ENCODE assay signal across 9 cellular contexts in the genomic region with DNA sequence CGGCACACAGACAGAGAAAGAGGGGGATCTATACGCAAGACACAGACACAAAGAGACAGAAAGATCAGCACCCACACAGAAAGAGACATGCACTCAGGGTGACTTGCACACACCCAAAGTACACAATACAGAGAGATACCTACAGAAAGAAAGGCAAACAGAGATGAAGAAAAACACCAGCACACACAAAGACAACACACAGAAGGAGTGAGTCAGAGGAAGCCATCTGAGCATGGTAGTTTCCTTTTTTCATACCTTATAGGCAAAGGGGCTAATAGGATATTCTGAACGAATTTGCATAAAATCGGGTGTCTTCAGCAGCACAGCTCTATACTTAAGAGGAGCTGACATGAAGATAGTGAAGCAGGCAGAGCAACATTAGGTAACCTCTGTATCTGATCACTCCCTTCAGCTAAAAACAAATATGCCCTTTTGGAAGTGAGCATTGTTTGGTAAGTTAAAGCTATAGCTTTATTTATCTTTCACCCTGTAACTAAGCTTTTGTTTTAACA.
DNase-seq lines count a peak whose midpoint lies in the region; ATAC-seq and TF ChIP-seq lines count a peak whose summit lies in the region.
"Had no signal": no experiment of that assay in that cellular context is flagged by ENCODE, and none has a peak within 500 bp of the region (broad histone marks: within the 10 kb centered on the region; RNA-seq: fewer than 3 reads in every experiment).

No MANE protein-coding gene starts in this region.

- intact Hi-C loops in left ventricle myocardium superior (cut with micrococcal nuclease), result no loop called here

- DNase-seq in GM13977 (ENCODE audit: low spot score), result peak; percentile 53
- no peak for DNase-seq in T-helper 2 cell treated with Interferon-gamma antibody and Interleukin-4, amounts not matched to agents 5 μg/mL and 100 μg/mL, for 36 hours (ENCODE audit: low spot score)
- no peak for DNase-seq in mesothelial cell of epicardium (ENCODE audit: low spot score in 2 of 2, unreplicated experiment in 2 of 2)
- DNase-seq in SK-N-DZ (ENCODE audit: low spot score), result no peak
- DNase-seq in activated effector memory CD4-positive, alpha-beta T cell treated with anti-CD3 and anti-CD28 coated beads, Interleukin-2, amount 50 U/mL, for 16 hours, result no peak
- DNase-seq in left ventricle myocardium superior, result no peak
- DNase-seq: body of pancreas had no signal

- in situ Hi-C loops in GM13977 (cut with MboI; ENCODE audit: low pct_unique_long_range_greater_than_20kb, low sequenced_read_pairs, unreplicated experiment), result no loop called here

- H3K4me1 Mint-ChIP-seq in T-helper 2 cell treated with Interferon-gamma antibody and Interleukin-4, amounts not matched to agents 5 μg/mL and 100 μg/mL, for 36 hours (ENCODE audit: low read depth), result peaks cover 13% of the 10 kb centered on the region
- H3K4me1 Mint-ChIP-seq in mesothelial cell of epicardium, result peaks cover 4% of the 10 kb centered on the region

- H3K27ac Mint-ChIP-seq in T-helper 2 cell treated with Interferon-gamma antibody and Interleukin-4, amounts not matched to agents 5 μg/mL and 100 μg/mL, for 36 hours, result peak overlapping the region; percentile 62
- H3K27ac Mint-ChIP-seq in mesothelial cell of epicardium, result peak overlapping the region; percentile 22

- ATAC-seq in HG02763 (IDR thresholded peaks at IDR 0.05; ENCODE audit: unreplicated experiment), result peak; percentile 60
- no peak for ATAC-seq in GM19023 (IDR thresholded peaks at IDR 0.05; ENCODE audit: unreplicated experiment)
- no peak for ATAC-seq in left ventricle myocardium superior
- ATAC-seq: body of pancreas had no signal

- no peaks in the 10 kb centered on the region for H3K9me3 Mint-ChIP-seq in T-helper 2 cell treated with Interferon-gamma antibody and Interleukin-4, amounts not matched to agents 5 μg/mL and 100 μg/mL, for 36 hours
- no peaks in the 10 kb centered on the region for H3K9me3 Mint-ChIP-seq in mesothelial cell of epicardium

- no peak for TF ChIP-seq CTCF in GM13977 (IDR thresholded peaks at IDR 0.05; ENCODE audit: extremely low read depth, insufficient read depth, missing control alignments)
- no peak for TF ChIP-seq CTCF in mesothelial cell of epicardium (IDR thresholded peaks at IDR 0.05; ENCODE audit: unreplicated experiment)

- H3K4me3 Mint-ChIP-seq in T-helper 2 cell treated with Interferon-gamma antibody and Interleukin-4, amounts not matched to agents 5 μg/mL and 100 μg/mL, for 36 hours, result peak overlapping the region; percentile 42
- H3K4me3 Mint-ChIP-seq in mesothelial cell of epicardium, result no peak overlapping the region

- H3K36me3 Mint-ChIP-seq in T-helper 2 cell treated with Interferon-gamma antibody and Interleukin-4, amounts not matched to agents 5 μg/mL and 100 μg/mL, for 36 hours (ENCODE audit: low read depth), result peaks cover 20% of the 10 kb centered on the region
- H3K36me3 Mint-ChIP-seq in mesothelial cell of epicardium, result peaks cover 22% of the 10 kb centered on the region

- H3K27me3 Mint-ChIP-seq in T-helper 2 cell treated with Interferon-gamma antibody and Interleukin-4, amounts not matched to agents 5 μg/mL and 100 μg/mL, for 36 hours (ENCODE audit: low read depth), result no peaks in the 10 kb centered on the region
- H3K27me3 Mint-ChIP-seq in mesothelial cell of epicardium (ENCODE audit: low read depth), result no peaks in the 10 kb centered on the region
